ENCODE assay signal across 22 cellular contexts in genomic region chr20:615494-615893, GRCh38. TPM values are rescaled to one million over a fixed set of nuclear protein-coding genes. Genes with fewer than 3 reads are reported as not detected.
"Had no signal": no experiment of that assay in that cellular context is flagged by ENCODE, and none has a peak within 500 bp of the region (broad histone marks: within the 10 kb centered on the region; RNA-seq: fewer than 3 reads in every experiment).

No MANE protein-coding gene starts in this region.

- H3K4me3 ChIP-seq: breast epithelium, left lung, ovary, psoas muscle, right atrium auricular region, spleen, thoracic aorta, vagina had no signal

- H3K9me3 ChIP-seq: right atrium auricular region had no signal

- H3K27me3 ChIP-seq: ovary, right atrium auricular region, vagina had no signal

- ATAC-seq: activated CD4-positive, CD25-positive, alpha-beta regulatory T cell treated with anti-CD3 and anti-CD28 coated beads, Interleukin-2, amount 50 U/mL, for 24 hours; activated T-cell treated with anti-CD3 and anti-CD28 coated beads, Interleukin-2, amount 50 U/mL, for 72 hours; left lung; natural killer cell; psoas muscle had no signal

- DNase-seq: activated CD4-positive, alpha-beta memory T cell treated with anti-CD3 and anti-CD28 coated beads, Interleukin-2, amount 10 ng/mL, durations not matched to agents 7 days and 5 days; activated CD4-positive, alpha-beta T cell treated with anti-CD3 and anti-CD28 coated beads, Interleukin-2, amount 10 ng/mL, durations not matched to agents 24 days and 14 days; activated effector memory CD4-positive, alpha-beta T cell treated with Interleukin-2 at 50 U/mL for 16 hours; activated naive CD4-positive, alpha-beta T cell treated with anti-CD3 and anti-CD28 coated beads for 36 hours; activated naive CD8-positive, alpha-beta T cell treated with anti-CD3 and anti-CD28 coated beads, Interleukin-2, amount 10 ng/mL, durations not matched to agents 7 days and 5 days; activated T-cell treated with anti-CD3 and anti-CD28 coated beads, Interleukin-2, amount 50 U/mL, for 72 hours; amniotic stem cell; effector memory CD4-positive, alpha-beta T cell; foreskin melanocyte; left lung; natural killer cell; ovary; psoas muscle; spleen; stimulated activated CD4-positive, alpha-beta T cell treated with anti-CD3 and anti-CD28 coated beads, Interleukin-4, amount 100 ng/mL, for 24 hours; stimulated activated naive CD4-positive, alpha-beta T cell treated with Interleukin-2 at 50 U/mL for 16 hours had no signal

- H3K4me1 ChIP-seq: breast epithelium, psoas muscle had no signal

- H3K27ac ChIP-seq: breast epithelium, left lung, ovary, psoas muscle, right atrium auricular region, spleen, thoracic aorta, vagina, VCaP had no signal

- H3K36me3 ChIP-seq: breast epithelium, left lung, ovary, right atrium auricular region, spleen, thoracic aorta, vagina had no signal

RNA-seq across cellular contexts. Expression of gene TCF15, which starts 5.4 kb away (rescaled TPM):
- total RNA-seq: activated CD4-positive, alpha-beta memory T cell treated with anti-CD3 and anti-CD28 coated beads, Interleukin-2, amount 10 ng/mL, durations not matched to agents 7 days and 5 days; activated naive CD4-positive, alpha-beta T cell treated with anti-CD3 and anti-CD28 coated beads for 36 hours; activated naive CD8-positive, alpha-beta T cell treated with anti-CD3 and anti-CD28 coated beads, Interleukin-2, amount 10 ng/mL, durations not matched to agents 7 days and 5 days; activated T-cell treated with anti-CD3 and anti-CD28 coated beads, Interleukin-2, amount 50 U/mL, for 72 hours; thoracic aorta; vagina had no signal
